Comparison of ENCODE assay signal across 10 cellular contexts in genomic region chr2:25098558-25099486, GRCh38. TPM values are rescaled to one million over a fixed set of nuclear protein-coding genes. Genes with fewer than 3 reads are reported as not detected.
DNase-seq lines count a peak whose midpoint lies in the region; ATAC-seq and TF ChIP-seq lines count a peak whose summit lies in the region.
"Had no signal": no experiment of that assay in that cellular context is flagged by ENCODE, and none has a peak within 500 bp of the region (broad histone marks: within the 10 kb centered on the region; RNA-seq: fewer than 3 reads in every experiment).

No MANE protein-coding gene starts in this region.

- in situ Hi-C loops in gastrocnemius medialis (cut with MboI; ENCODE audit: low sequenced_read_pairs in 4 of 4), result no loop called here

- ATAC-seq in right cardiac atrium (peak; percentile 95 to 97), gastrocnemius medialis (peak; percentile 79 to 85)

- H3K4me1 ChIP-seq in right cardiac atrium (ENCODE audit: control insufficient read depth, insufficient read depth, low read length), result peaks cover 6% of the 10 kb centered on the region
- H3K4me1 ChIP-seq in gastrocnemius medialis, result peaks cover 4 to 14% of the 10 kb centered on the region in 2 donors

- H3K4me3 Mint-ChIP-seq in activated CD4-positive, alpha-beta memory T cell treated with anti-CD3 and anti-CD28 coated beads for 36 hours, result no peak overlapping the region
- H3K4me3 Mint-ChIP-seq: T-helper 1 cell treated with Interleukin-12 subunit alpha and Interleukin-12 subunit beta and Interleukin-4 antibody, amounts not matched to agents 30 μg/mL and 1 μg/mL, for 36 hours had no signal

- DNase-seq in H4 (ENCODE audit: low spot score) (peak; percentile 51), caudate nucleus (lab: John Stamatoyannopoulos, UW) (peak in 2 of 61 donors; percentile 37 to 92), right cardiac atrium (peak; percentile 50 to 72 (median 69)), gastrocnemius medialis (peak in 1 of 2 donors; percentile 10), NCI-H187 (lab: John Stamatoyannopoulos, UW) (no peak), SKM-1 treated with dmso at 0.1 percent for 144 hours (lab: John Stamatoyannopoulos, UW; ENCODE audit: unreplicated experiment) (no peak), hippocampal formation (lab: John Stamatoyannopoulos, UW) (no peak)
- DNase-seq in activated CD4-positive, alpha-beta memory T cell treated with anti-CD3 and anti-CD28 coated beads for 36 hours, result no peak
- DNase-seq: activated T-cell treated with anti-CD3 and anti-CD28 coated beads for 4 hours had no signal

- H3K27me3 Mint-ChIP-seq in activated CD4-positive, alpha-beta memory T cell treated with anti-CD3 and anti-CD28 coated beads for 36 hours, result no peaks in the 10 kb centered on the region

- no peaks in the 10 kb centered on the region for H3K36me3 ChIP-seq in gastrocnemius medialis

- H3K27me3 ChIP-seq in right cardiac atrium (ENCODE audit: control insufficient read depth, insufficient read depth), result no peaks in the 10 kb centered on the region
- no peaks in the 10 kb centered on the region for H3K27me3 ChIP-seq in gastrocnemius medialis

- no peak for TF ChIP-seq CTCF in gastrocnemius medialis (IDR thresholded peaks at IDR 0.05 in 4 of 5, conservative IDR thresholded peaks at IDR 0.05 in 1 of 5)

- H3K9me3 Mint-ChIP-seq in activated CD4-positive, alpha-beta memory T cell treated with anti-CD3 and anti-CD28 coated beads for 36 hours, result peaks cover 17% of the 10 kb centered on the region

- H3K4me3 ChIP-seq in right cardiac atrium (ENCODE audit: low read length) (no peak overlapping the region), gastrocnemius medialis (no peak overlapping the region)

- 30% methylated on average over 8 of the region's 8 CpGs for whole genome bisulfite sequencing in right cardiac atrium

- no peak overlapping the region for H3K27ac Mint-ChIP-seq in activated CD4-positive, alpha-beta memory T cell treated with anti-CD3 and anti-CD28 coated beads for 36 hours
- H3K27ac Mint-ChIP-seq: T-helper 1 cell treated with Interleukin-12 subunit alpha and Interleukin-12 subunit beta and Interleukin-4 antibody, amounts not matched to agents 30 μg/mL and 1 μg/mL, for 36 hours had no signal

- intact Hi-C loops in right cardiac atrium (cut with DNase I), result loop anchor here in 1 of 4 donors (10.0 kb wide), 1 partner anchor 54 kb away; the partner anchor contains the start of gene EFR3B
- intact Hi-C loops in gastrocnemius medialis (cut with DNase I; ENCODE audit: low total_unique reads), result no loop called here
- intact Hi-C loops in activated CD4-positive, alpha-beta memory T cell treated with anti-CD3 and anti-CD28 coated beads for 36 hours (cut with micrococcal nuclease), result no loop called here

- POLR2A ChIA-PET in activated CD4-positive, alpha-beta memory T cell treated with anti-CD3 and anti-CD28 coated beads for 36 hours (lab: Charles Lee), result no interaction called here

- H3K27ac ChIP-seq in caudate nucleus (ENCODE audit: low read depth, low read length) (peak overlapping the region; percentile 74), right cardiac atrium (ENCODE audit: low read length) (peak overlapping the region; percentile 87), gastrocnemius medialis (peak overlapping the region; percentile 72 to 79 (median 77))

- H3K9me3 ChIP-seq in right cardiac atrium (ENCODE audit: control insufficient read depth, low read length), result no peaks in the 10 kb centered on the region
- no peaks in the 10 kb centered on the region for H3K9me3 ChIP-seq in gastrocnemius medialis

- CTCF ChIA-PET in activated CD4-positive, alpha-beta memory T cell treated with anti-CD3 and anti-CD28 coated beads for 36 hours (lab: Charles Lee), result interaction anchor here (1.1 kb wide), 1 partner anchor 123 kb away, joined by 3 read pairs; no protein-coding TSS in a partner anchor

- H3K36me3 Mint-ChIP-seq in activated CD4-positive, alpha-beta memory T cell treated with anti-CD3 and anti-CD28 coated beads for 36 hours, result no peaks in the 10 kb centered on the region

- peaks cover 15% of the 10 kb centered on the region for H3K4me1 Mint-ChIP-seq in activated CD4-positive, alpha-beta memory T cell treated with anti-CD3 and anti-CD28 coated beads for 36 hours (ENCODE audit: low read depth)

- TF ChIP-seq POLR2A in gastrocnemius medialis (IDR thresholded peaks at IDR 0.05), result no peak

RNA-seq across cellular contexts. Expression of gene EFR3B, which starts 56.9 kb away (rescaled TPM):
- total RNA-seq in H4 (2014; rRNA removed; shearing (Covaris generic)), result 0.19 and 0.21 TPM in 2 replicates
- 1 to 10 TPM; 4.8 to 9.7 (median 6.4) TPM for total RNA-seq in right cardiac atrium
- 2.9 TPM for polyA plus RNA-seq in right cardiac atrium
- 1 to 10 TPM in 1 of 4 donors, under 1 TPM in 3; 0.29 to 1.4 (median 0.67) TPM for total RNA-seq in gastrocnemius medialis
- 1 to 10 TPM; 1.5 TPM for total RNA-seq in activated CD4-positive, alpha-beta memory T cell treated with anti-CD3 and anti-CD28 coated beads for 36 hours

Comparison
In these comparisons a context has a peak if more than half of its experiments do, and no peak if none do; other contexts are left out.
1. DNase-seq: peak in H4 (single experiment) and right cardiac atrium (3 of 3); none in NCI-H187 (0 of 2), SKM-1 treated with dmso at 0.1 percent for 144 hours (single experiment), activated CD4-positive, alpha-beta memory T cell treated with anti-CD3 and anti-CD28 coated beads for 36 hours (single experiment) and hippocampal formation (0 of 2).
2. Peak in every context shown above with its lines, with median percentiles within 50 percentile points of each other: H3K27ac ChIP-seq.